In the genomic region with DNA sequence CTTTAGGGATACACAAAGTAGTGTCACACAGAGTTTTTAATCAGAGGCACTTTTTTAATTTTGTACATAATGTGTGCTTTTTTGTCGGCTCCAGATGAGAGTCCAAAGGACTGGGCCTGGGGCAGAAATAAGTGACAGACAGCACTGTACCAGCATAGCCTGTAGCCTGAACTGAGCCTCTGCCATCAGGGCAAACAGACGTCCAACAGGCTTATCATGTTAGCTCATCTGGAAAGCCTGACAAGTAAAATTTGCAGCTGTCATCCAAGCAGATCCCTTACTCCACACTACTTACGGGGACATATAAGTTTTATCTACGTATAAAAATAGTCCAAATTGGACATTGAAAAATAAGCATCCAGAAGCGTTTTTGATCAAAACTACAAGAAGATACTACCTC, we compare ENCODE assay signal across 19 cellular contexts.
"Had no signal": no experiment of that assay in that cellular context is flagged by ENCODE, and none has a peak within 500 bp of the region (broad histone marks: within the 10 kb centered on the region; RNA-seq: fewer than 3 reads in every experiment).

No MANE protein-coding gene starts in this region.

- H3K36me3 ChIP-seq: cardiac muscle cell, esophagus squamous epithelium, lower lobe of right lung, stomach, WERI-Rb-1 had no signal

- H3K27ac Mint-ChIP-seq: activated naive CD8-positive, alpha-beta T cell; dendritic cell treated with granulocyte-macrophage colony-stimulating factor and Interleukin-4, amounts not matched to agents 40 ng/mL and 50 ng/mL, for 4 days; stimulated activated effector memory CD8-positive, alpha-beta T cell treated with anti-CD3 and anti-CD28 coated beads, Interleukin-12 subunit alpha, Interleukin-12 subunit beta, amount 100 ng/mL, for 72 hours; T-helper 1 cell treated with Interleukin-12 subunit alpha and Interleukin-12 subunit beta and Interleukin-4 antibody, amounts not matched to agents 30 μg/mL and 1 μg/mL, for 36 hours had no signal

- H3K4me1 Mint-ChIP-seq: stimulated activated effector memory CD8-positive, alpha-beta T cell treated with anti-CD3 and anti-CD28 coated beads, Interleukin-12 subunit alpha, Interleukin-12 subunit beta, amount 100 ng/mL, for 72 hours had no signal

- H3K27me3 ChIP-seq: cardiac muscle cell, esophagus squamous epithelium, stomach, testis had no signal

- DNase-seq: activated CD4-positive, alpha-beta T cell treated with anti-CD3 and anti-CD28 coated beads, Interleukin-2, amount 50 U/mL, for 48 hours; amniotic stem cell; effector CD8-positive, alpha-beta T cell; esophagus squamous epithelium; hippocampal formation; lower lobe of right lung; psoas muscle; right cardiac atrium; small intestine; stimulated activated CD4-positive, alpha-beta T cell treated with anti-CD3 and anti-CD28 coated beads, Interleukin-4, amount 100 ng/mL, for 24 hours; stomach; testis; WERI-Rb-1 had no signal

- H3K4me3 Mint-ChIP-seq: activated naive CD8-positive, alpha-beta T cell; dendritic cell treated with granulocyte-macrophage colony-stimulating factor and Interleukin-4, amounts not matched to agents 40 ng/mL and 50 ng/mL, for 4 days; neural crest cell; stimulated activated effector memory CD8-positive, alpha-beta T cell treated with anti-CD3 and anti-CD28 coated beads, Interleukin-12 subunit alpha, Interleukin-12 subunit beta, amount 100 ng/mL, for 72 hours; T-helper 1 cell treated with Interleukin-12 subunit alpha and Interleukin-12 subunit beta and Interleukin-4 antibody, amounts not matched to agents 30 μg/mL and 1 μg/mL, for 36 hours had no signal

- H3K9me3 Mint-ChIP-seq: T-helper 1 cell treated with Interleukin-12 subunit alpha and Interleukin-12 subunit beta and Interleukin-4 antibody, amounts not matched to agents 30 μg/mL and 1 μg/mL, for 36 hours had no signal

- H3K4me3 ChIP-seq: cardiac muscle cell, esophagus squamous epithelium, lower lobe of right lung, psoas muscle, stomach, testis had no signal

- H3K36me3 Mint-ChIP-seq: activated naive CD8-positive, alpha-beta T cell; stimulated activated effector memory CD8-positive, alpha-beta T cell treated with anti-CD3 and anti-CD28 coated beads, Interleukin-12 subunit alpha, Interleukin-12 subunit beta, amount 100 ng/mL, for 72 hours had no signal

- H3K4me1 ChIP-seq: lower lobe of right lung, stomach, testis had no signal

- H3K9me3 ChIP-seq: esophagus squamous epithelium, lower lobe of right lung, psoas muscle, testis had no signal

- H3K27ac ChIP-seq: cardiac muscle cell, esophagus squamous epithelium, lower lobe of right lung, psoas muscle, stomach, testis, WERI-Rb-1 had no signal

- H3K27me3 Mint-ChIP-seq: dendritic cell treated with granulocyte-macrophage colony-stimulating factor and Interleukin-4, amounts not matched to agents 40 ng/mL and 50 ng/mL, for 4 days had no signal
